ENCODE assay signal across 8 cellular contexts in genomic region chr19:7069904-7070226, GRCh38. TPM values are rescaled to one million over a fixed set of nuclear protein-coding genes. Genes with fewer than 3 reads are reported as not detected.
A peak's percentile ranks its signal among the peaks of the same experiment; 100 is the strongest.
DNase-seq lines count a peak whose midpoint lies in the region; ATAC-seq and TF ChIP-seq lines count a peak whose summit lies in the region.

No MANE protein-coding gene starts in this region.

- peak in 1 of 2 donors; percentile 29 for ATAC-seq in activated T-cell treated with anti-CD3 and anti-CD28 coated beads, Interleukin-2, amount 50 U/mL, for 72 hours (replicated peaks in 1 of 2)
- ATAC-seq in T-helper 17 cell (peak; percentile 12), gastrocnemius medialis (peak in 1 of 2 donors; percentile 7), HG03045 (IDR thresholded peaks at IDR 0.05; ENCODE audit: unreplicated experiment) (no peak)

- TF ChIP-seq CTCF in fibroblast of villous mesenchyme (IDR thresholded peaks at IDR 0.05; ENCODE audit: insufficient read depth, low read depth, low read length) (no peak), gastrocnemius medialis (IDR thresholded peaks at IDR 0.05 in 4 of 5, conservative IDR thresholded peaks at IDR 0.05 in 1 of 5) (no peak)

- H3K9me3 ChIP-seq in T-helper 17 cell (ENCODE audit: control insufficient read depth, low read length, poor library complexity, severe bottlenecking): no peaks in the 10 kb centered on the region
- H3K9me3 ChIP-seq in gastrocnemius medialis: no peaks in the 10 kb centered on the region

- H3K4me1 ChIP-seq in gastrocnemius medialis: peaks cover 7 to 9% of the 10 kb centered on the region in 2 donors

- H3K27ac Mint-ChIP-seq in activated T-cell treated with anti-CD3 and anti-CD28 coated beads, Interleukin-2, amount 50 U/mL, for 72 hours: peak overlapping the region; percentile 61
- peak overlapping the region; percentile 94 for H3K27ac Mint-ChIP-seq in T-helper 17 cell

- intact Hi-C loops in gastrocnemius medialis (cut with DNase I; ENCODE audit: low total_unique reads): loop anchor here (1.0 kb wide), 1 partner anchor 29 kb away; no protein-coding TSS in a partner anchor

- H3K4me3 ChIP-seq in fibroblast of villous mesenchyme (ENCODE audit: low read depth, low read length) (peak overlapping the region; percentile 86), gastrocnemius medialis (peak overlapping the region; percentile 82 to 99 (median 96))

- peaks cover 3 to 47% of the 10 kb centered on the region in 2 donors for H3K36me3 ChIP-seq in gastrocnemius medialis

- peaks cover 0 to 2% of the 10 kb centered on the region in 2 donors for H3K9me3 Mint-ChIP-seq in activated T-cell treated with anti-CD3 and anti-CD28 coated beads, Interleukin-2, amount 50 U/mL, for 72 hours

- peak overlapping the region; percentile 75 to 88 (median 83) for H3K27ac ChIP-seq in gastrocnemius medialis

- H3K36me3 Mint-ChIP-seq in activated T-cell treated with anti-CD3 and anti-CD28 coated beads, Interleukin-2, amount 50 U/mL, for 72 hours (ENCODE audit: insufficient read depth in 2 of 2): peaks cover 12 to 26% of the 10 kb centered on the region in 2 donors
- peaks cover 11% of the 10 kb centered on the region for H3K36me3 Mint-ChIP-seq in T-helper 17 cell (ENCODE audit: low read depth)

- H3K4me3 Mint-ChIP-seq in activated T-cell treated with anti-CD3 and anti-CD28 coated beads, Interleukin-2, amount 50 U/mL, for 72 hours: peak overlapping the region; percentile 97 to 98
- H3K4me3 Mint-ChIP-seq in T-helper 17 cell: peak overlapping the region; percentile 95

- TF ChIP-seq POLR2A in gastrocnemius medialis (IDR thresholded peaks at IDR 0.05): no peak

- peaks cover 23% of the 10 kb centered on the region for H3K4me1 Mint-ChIP-seq in activated T-cell treated with anti-CD3 and anti-CD28 coated beads, Interleukin-2, amount 50 U/mL, for 72 hours (ENCODE audit: low read depth)
- peaks cover 16% of the 10 kb centered on the region for H3K4me1 Mint-ChIP-seq in T-helper 17 cell

- DNase-seq in activated T-cell treated with anti-CD3 and anti-CD28 coated beads, Interleukin-2, amount 50 U/mL, for 72 hours: no peak
- DNase-seq in activated T-cell treated with anti-CD3 and anti-CD28 coated beads for 4 hours (no peak), T-helper 17 cell (no peak), fibroblast of villous mesenchyme (ENCODE audit: low read depth) (no peak), gastrocnemius medialis (no peak), NCI-H748 (lab: John Stamatoyannopoulos, UW; ENCODE audit: unreplicated experiment) (no peak), KG1 (lab: John Stamatoyannopoulos, UW) (no peak)

- no peaks in the 10 kb centered on the region for H3K27me3 ChIP-seq in gastrocnemius medialis

- in situ Hi-C loops in gastrocnemius medialis (cut with MboI; ENCODE audit: low sequenced_read_pairs in 4 of 4): no loop called here

- H3K27me3 Mint-ChIP-seq in activated T-cell treated with anti-CD3 and anti-CD28 coated beads, Interleukin-2, amount 50 U/mL, for 72 hours (ENCODE audit: low read depth): no peaks in the 10 kb centered on the region
- H3K27me3 Mint-ChIP-seq in T-helper 17 cell: no peaks in the 10 kb centered on the region

RNA-seq across cellular contexts. Expression of gene ZNF557, which starts 0.4 kb away (rescaled TPM):
- total RNA-seq in activated T-cell treated with anti-CD3 and anti-CD28 coated beads, Interleukin-2, amount 50 U/mL, for 72 hours: 10 to 100 TPM in 1 of 2 donors, 1 to 10 TPM in 1; 8.6 to 11.9 TPM
- total RNA-seq in T-helper 17 cell (10 to 100 TPM in 1 of 2 donors, 1 to 10 TPM in 1; 9.4 to 11.2 TPM), fibroblast of villous mesenchyme (15.1 and 15.5 TPM in 2 replicates), gastrocnemius medialis (1 to 10 TPM; 3.9 to 5.3 (median 4.3) TPM)

RNA-seq across cellular contexts. Expression of gene MBD3L3, which starts 11.4 kb away (rescaled TPM):
- not detected for total RNA-seq in activated T-cell treated with anti-CD3 and anti-CD28 coated beads, Interleukin-2, amount 50 U/mL, for 72 hours
- not detected for total RNA-seq in T-helper 17 cell
- not detected in 2 replicates for total RNA-seq in fibroblast of villous mesenchyme
- total RNA-seq in gastrocnemius medialis: not detected

RNA-seq across cellular contexts. Expression of gene MBD3L2, which starts 20.7 kb away (rescaled TPM):
- not detected for total RNA-seq in activated T-cell treated with anti-CD3 and anti-CD28 coated beads, Interleukin-2, amount 50 U/mL, for 72 hours
- total RNA-seq in T-helper 17 cell (not detected), fibroblast of villous mesenchyme (not detected in 2 replicates), gastrocnemius medialis (not detected)

RNA-seq across cellular contexts. Expression of gene MBD3L4, which starts 29.9 kb away (rescaled TPM):
- total RNA-seq in activated T-cell treated with anti-CD3 and anti-CD28 coated beads, Interleukin-2, amount 50 U/mL, for 72 hours: not detected
- total RNA-seq in T-helper 17 cell: not detected
- not detected in 2 replicates for total RNA-seq in fibroblast of villous mesenchyme
- total RNA-seq in gastrocnemius medialis: not detected

RNA-seq across cellular contexts. Expression of gene MBD3L5, which starts 39.5 kb away (rescaled TPM):
- not detected for total RNA-seq in activated T-cell treated with anti-CD3 and anti-CD28 coated beads, Interleukin-2, amount 50 U/mL, for 72 hours
- total RNA-seq in T-helper 17 cell: not detected
- total RNA-seq in fibroblast of villous mesenchyme: not detected in 2 replicates
- total RNA-seq in gastrocnemius medialis: not detected
